Comparison of ENCODE assay signal across 23 cellular contexts in the genomic region with DNA sequence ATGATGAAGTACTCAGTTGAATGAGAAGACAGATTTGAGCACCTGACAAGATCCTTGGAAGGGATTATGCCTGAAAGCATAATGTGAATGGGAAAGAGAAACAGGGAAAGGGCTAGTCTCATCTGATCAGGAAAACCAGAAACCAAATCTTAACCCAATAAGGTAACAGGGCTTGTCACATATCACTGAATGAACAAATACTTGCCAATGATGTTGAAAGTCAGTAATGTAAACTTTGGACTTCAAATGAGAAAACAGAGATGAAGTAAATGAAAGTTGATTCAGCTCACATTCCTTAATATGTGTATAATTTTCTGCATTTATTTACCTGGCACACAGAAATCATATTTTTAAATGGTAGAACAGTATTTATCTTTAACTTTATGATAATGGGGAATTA.
"Had no signal": no experiment of that assay in that cellular context is flagged by ENCODE, and none has a peak within 500 bp of the region (broad histone marks: within the 10 kb centered on the region; RNA-seq: fewer than 3 reads in every experiment).

No MANE protein-coding gene starts in this region.

- H3K27ac ChIP-seq: coronary artery, dorsolateral prefrontal cortex, esophagus muscularis mucosa, foreskin keratinocyte, gastroesophageal sphincter, heart left ventricle, hepatocyte, left ventricle myocardium inferior, lower lobe of right lung had no signal

- H3K9me3 ChIP-seq: esophagus muscularis mucosa, gastroesophageal sphincter, heart left ventricle, lower lobe of right lung had no signal

- DNase-seq: dermis blood vessel endothelial cell; dorsolateral prefrontal cortex; effector CD4-positive, alpha-beta T cell; effector memory CD4-positive, alpha-beta T cell; foreskin keratinocyte; heart left ventricle; hypothalamus; immature natural killer cell; left cardiac atrium; left ventricle myocardium inferior; lower lobe of right lung; mesendoderm; midbrain; naive thymus-derived CD4-positive, alpha-beta T cell had no signal

- H2AFZ ChIP-seq: hepatocyte had no signal

- FAIRE-seq: colon, endothelial cell of umbilical vein, frontal cortex, islet of Langerhans, keratinocyte had no signal

- ATAC-seq: foreskin keratinocyte; gastroesophageal sphincter; heart left ventricle; left cardiac atrium; lower lobe of right lung; naive thymus-derived CD4-positive, alpha-beta T cell had no signal

- H3K27me3 ChIP-seq: dorsolateral prefrontal cortex, esophagus muscularis mucosa, foreskin keratinocyte, gastroesophageal sphincter, heart left ventricle, hepatocyte had no signal

- H3K4me2 ChIP-seq: hepatocyte had no signal

- H3K36me3 ChIP-seq: esophagus muscularis mucosa, gastroesophageal sphincter, heart left ventricle, left ventricle myocardium inferior, lower lobe of right lung had no signal

- H3K4me3 ChIP-seq: coronary artery, dorsolateral prefrontal cortex, esophagus muscularis mucosa, gastroesophageal sphincter, heart left ventricle, hepatocyte, left ventricle myocardium inferior, lower lobe of right lung had no signal

- H3K79me2 ChIP-seq: hepatocyte had no signal

- H3K4me1 ChIP-seq: foreskin keratinocyte, gastroesophageal sphincter, heart left ventricle, left ventricle myocardium inferior, lower lobe of right lung had no signal
